Comparison of ENCODE assay signal across 32 cellular contexts in genomic region chr2:42310007-42310511, GRCh38.
"Had no signal": no experiment of that assay in that cellular context is flagged by ENCODE, and none has a peak within 500 bp of the region (broad histone marks: within the 10 kb centered on the region; RNA-seq: fewer than 3 reads in every experiment).

No MANE protein-coding gene starts in this region.

- H3K4me3 ChIP-seq: adrenal gland, cardiac muscle cell, coronary artery, dorsolateral prefrontal cortex, ovary, skin epidermis, thoracic aorta had no signal

- H3K9me3 Mint-ChIP-seq: brain; mesothelial cell of epicardium; naive B cell; stimulated activated naive CD8-positive, alpha-beta T cell treated with anti-CD3 and anti-CD28 coated beads, Interleukin-15, Interleukin-2, amounts not matched to agents 100 ng/mL and 50 ng/mL, for 24 hours; WTC11 had no signal

- H3K27me3 Mint-ChIP-seq: activated naive CD8-positive, alpha-beta T cell; brain; naive B cell; progenitor cell of endocrine pancreas; stimulated activated naive CD8-positive, alpha-beta T cell treated with anti-CD3 and anti-CD28 coated beads, Interleukin-15, Interleukin-2, amounts not matched to agents 100 ng/mL and 50 ng/mL, for 24 hours had no signal

- ATAC-seq: esophagus mucosa, left cardiac atrium, left ventricle myocardium superior, sciatic nerve, WTC11 had no signal

- H3K36me3 ChIP-seq: ovary, thoracic aorta had no signal

- H3K27ac ChIP-seq: adrenal gland, cardiac muscle cell, coronary artery, dorsolateral prefrontal cortex, ovary, skin epidermis, thoracic aorta had no signal

- H3K9me3 ChIP-seq: adrenal gland, ovary, thoracic aorta had no signal

- H3K4me3 Mint-ChIP-seq: activated naive CD8-positive, alpha-beta T cell; brain; mesothelial cell of epicardium; naive B cell; stimulated activated naive CD8-positive, alpha-beta T cell treated with anti-CD3 and anti-CD28 coated beads, Interleukin-15, Interleukin-2, amounts not matched to agents 100 ng/mL and 50 ng/mL, for 24 hours; WTC11 had no signal

- H3K4me1 Mint-ChIP-seq: brain had no signal

- H3K27ac Mint-ChIP-seq: activated naive CD8-positive, alpha-beta T cell; brain; mesothelial cell of epicardium; progenitor cell of endocrine pancreas; stimulated activated naive CD8-positive, alpha-beta T cell treated with anti-CD3 and anti-CD28 coated beads, Interleukin-15, Interleukin-2, amounts not matched to agents 100 ng/mL and 50 ng/mL, for 24 hours; WTC11 had no signal

- DNase-seq: activated CD4-positive, alpha-beta T cell treated with anti-CD3 and anti-CD28 coated beads for 1 hour; activated CD8-positive, alpha-beta memory T cell treated with anti-CD3 and anti-CD28 coated beads for 24 hours; activated naive CD4-positive, alpha-beta T cell treated with Interleukin-2 at 50 U/mL for 16 hours; adrenal gland; aorta; dorsolateral prefrontal cortex; effector memory CD4-positive, alpha-beta T cell; foreskin fibroblast; head of caudate nucleus; hippocampal formation; left cardiac atrium; left ventricle myocardium superior; mammary epithelial cell; naive B cell; ovary; stimulated activated CD4-positive, alpha-beta T cell treated with anti-CD3 and anti-CD28 coated beads, Interleukin-12 subunit alpha, Interleukin-12 subunit beta, amount 100 ng/mL, for 4 hours; stimulated activated CD4-positive, alpha-beta T cell treated with anti-CD3 and anti-CD28 coated beads, Interleukin-4, amount 100 ng/mL, for 1 hour; SW 1271; T-helper 2 cell; trophoblast cell had no signal
